In genomic region chr6:137798846-137799245, GRCh38 we compare ENCODE assay signal across 13 cellular contexts.
DNase-seq lines count a peak whose midpoint lies in the region; ATAC-seq, FAIRE-seq and TF ChIP-seq lines count a peak whose summit lies in the region.
"Had no signal": no experiment of that assay in that cellular context is flagged by ENCODE, and none has a peak within 500 bp of the region (broad histone marks: within the 10 kb centered on the region; RNA-seq: fewer than 3 reads in every experiment).

No MANE protein-coding gene starts in this region.

- H3K9me3 ChIP-seq in K562 (replicated peaks; ENCODE audit: control insufficient read depth, insufficient read depth, low read depth, low read length) = 0 out of 2 replicates have a peak, but pooled peaks cover 2% of the 10 kb centered on the region

- H3K27me3 Mint-ChIP-seq in activated CD4-positive, alpha-beta T cell treated with anti-CD3 and anti-CD28 coated beads, Interleukin-2, amount 10 ng/mL, durations not matched to agents 7 days and 5 days = no peaks in the 10 kb centered on the region

- TF ChIP-seq POLR2A in K562 (conservative IDR thresholded peaks at IDR 0.05) = no peak

- H3K27ac ChIP-seq in K562 (ENCODE audit: extremely low read depth, low read depth, low read length) = no peak overlapping the region

- in situ Hi-C loops in K562 (cut with MboI) (loop anchor here (5.0 kb wide), 2 partner anchors 68 to 92 kb away; partner anchors contain the start of gene TNFAIP3), GM13977 (cut with MboI; ENCODE audit: low pct_unique_long_range_greater_than_20kb, low sequenced_read_pairs, unreplicated experiment) (no loop called here)

- no peaks in the 10 kb centered on the region for H4K20me1 ChIP-seq in K562 (replicated peaks; ENCODE audit: control insufficient read depth, insufficient read depth, low read length)

- intact Hi-C loops in K562 (cut with micrococcal nuclease) = no loop called here

- no peaks in the 10 kb centered on the region for H3K9me1 ChIP-seq in K562 (ENCODE audit: control insufficient read depth, insufficient read depth, low read length)

- no peak for ATAC-seq in K562
- peak; percentile 70 for ATAC-seq in stimulated activated naive CD8-positive, alpha-beta T cell treated with anti-CD3 and anti-CD28 coated beads, Interleukin-15, Interleukin-2, amounts not matched to agents 100 U/mL and 50 U/mL, for 24 hours
- ATAC-seq: GM23338 had no signal

- H3K4me3 Mint-ChIP-seq in activated CD4-positive, alpha-beta T cell treated with anti-CD3 and anti-CD28 coated beads, Interleukin-2, amount 10 ng/mL, durations not matched to agents 7 days and 5 days = no peak overlapping the region
- H3K4me3 Mint-ChIP-seq: GM23338 had no signal

- H3K4me1 ChIP-seq in K562 (replicated peaks in 1 of 2; ENCODE audit: control insufficient read depth in 2 of 2, insufficient read depth in 2 of 2, low read length in 2 of 2) = peaks cover 0 to 18% of the 10 kb centered on the region in 2 experiments; a peak in 4 of 5 replicates

- peak; percentile 35 for DNase-seq in stimulated activated CD4-positive, alpha-beta T cell treated with anti-CD3 and anti-CD28 coated beads, Interleukin-15, amount 100 ng/mL, for 24 hours
- no peak for DNase-seq in stimulated activated CD4-positive, alpha-beta T cell treated with anti-CD3 and anti-CD28 coated beads, Interleukin-2, amount 100 ng/mL, for 48 hours
- DNase-seq in activated CD4-positive, alpha-beta T cell treated with anti-CD3 and anti-CD28 coated beads, Interleukin-2, amount 10 ng/mL, durations not matched to agents 7 days and 5 days = peak; percentile 36
- DNase-seq in K562 (ENCODE audit: extremely low read depth in 1 of 4, low spot score in 3 of 4) = no peak
- DNase-seq in stimulated activated naive CD8-positive, alpha-beta T cell treated with anti-CD3 and anti-CD28 coated beads, Interleukin-15, Interleukin-2, amounts not matched to agents 100 U/mL and 50 U/mL, for 24 hours = no peak
- DNase-seq in GM13977 (ENCODE audit: low spot score) = no peak
- no peak for DNase-seq in NCI-H2029 (lab: John Stamatoyannopoulos, UW)
- no peak for DNase-seq in cerebellum (ENCODE audit: low spot score)
- DNase-seq: aorta, NCI-H1436, Right ventricle myocardium superior, T1000 had no signal

- H3K27ac Mint-ChIP-seq in activated CD4-positive, alpha-beta T cell treated with anti-CD3 and anti-CD28 coated beads, Interleukin-2, amount 10 ng/mL, durations not matched to agents 7 days and 5 days = peak overlapping the region; percentile 66
- H3K27ac Mint-ChIP-seq: GM23338 had no signal

- WGBS in K562 (ENCODE audit: insufficient coverage, low coverage, missing lambda C conversion rate) = 63% methylated on average over 3 of the region's 3 CpGs

- H3K9me3 Mint-ChIP-seq in activated CD4-positive, alpha-beta T cell treated with anti-CD3 and anti-CD28 coated beads, Interleukin-2, amount 10 ng/mL, durations not matched to agents 7 days and 5 days = peaks cover 8% of the 10 kb centered on the region
- H3K9me3 Mint-ChIP-seq: GM23338 had no signal

- H3K36me3 ChIP-seq in K562 (ENCODE audit: control insufficient read depth, insufficient read depth, low read length) = no peaks in the 10 kb centered on the region

- no peak for FAIRE-seq in K562 (lab: Jason Lieb, UNC)

- H3K4me2 ChIP-seq in K562 (ENCODE audit: insufficient read depth, low read length) = no peak overlapping the region
- H3K4me2 ChIP-seq: GM23338 had no signal

- TF ChIP-seq RAD21 in K562 (CRISPR knock-in tag; conservative IDR thresholded peaks at IDR 0.05 in 1 of 2, IDR thresholded peaks at IDR 0.05 in 1 of 2) = peak in 1 of 2 experiments; percentile 38; a peak in 1 of 4 replicates

- no peaks in the 10 kb centered on the region for H3K79me2 ChIP-seq in K562 (ENCODE audit: control insufficient read depth, insufficient read depth, low read length)

- peaks cover 3% of the 10 kb centered on the region for H3K36me3 Mint-ChIP-seq in activated CD4-positive, alpha-beta T cell treated with anti-CD3 and anti-CD28 coated beads, Interleukin-2, amount 10 ng/mL, durations not matched to agents 7 days and 5 days (ENCODE audit: low read depth)

- CTCF ChIA-PET in activated CD4-positive, alpha-beta T cell treated with anti-CD3 and anti-CD28 coated beads, Interleukin-2, amount 10 ng/mL, durations not matched to agents 7 days and 5 days (lab: Charles Lee) = interaction anchor here (0.6 to 3.4 kb wide), 29 partner anchors 8 to 315 kb away, joined by 3 to 48 read pairs (median 5); partner anchors contain the start of gene TNFAIP3
- CTCF ChIA-PET in K562 (lab: Yijun Ruan, JAX; ENCODE audit: low intra/inter-chr PET ratio) = interaction anchor here (0.8 to 1.9 kb wide), 6 partner anchors 69 to 206 kb away, joined by 3 to 12 read pairs (median 4); partner anchors contain the start of gene TNFAIP3

- no peak overlapping the region for H2AFZ ChIP-seq in K562 (ENCODE audit: low read depth, low read length)
- H2AFZ ChIP-seq: GM23338 had no signal

- TF ChIP-seq CTCF in K562 (IDR thresholded peaks at IDR 0.05 in 2 of 3, conservative IDR thresholded peaks at IDR 0.05 in 1 of 3; ENCODE audit: insufficient read depth in 2 of 3, low read depth in 1 of 3, low read length in 3 of 3) (peak in 1 of 3 experiments; percentile 19; a peak in 1 of 6 replicates), GM13977 (IDR thresholded peaks at IDR 0.05; ENCODE audit: extremely low read depth, insufficient read depth, missing control alignments) (no peak)

- no TSS peak for BruUV-seq in K562 (replicated peaks; lab: Mats Ljungman, UMichigan)

- no peak for TF ChIP-seq EP300 in K562 (IDR thresholded peaks at IDR 0.05; ENCODE audit: low read length)

- H3K4me1 Mint-ChIP-seq in activated CD4-positive, alpha-beta T cell treated with anti-CD3 and anti-CD28 coated beads, Interleukin-2, amount 10 ng/mL, durations not matched to agents 7 days and 5 days = peaks cover 68% of the 10 kb centered on the region

- H3K4me3 ChIP-seq in K562 = no peak overlapping the region
- H3K4me3 ChIP-seq: GM23338 had no signal

- POLR2A ChIA-PET in activated CD4-positive, alpha-beta T cell treated with anti-CD3 and anti-CD28 coated beads, Interleukin-2, amount 10 ng/mL, durations not matched to agents 7 days and 5 days (lab: Charles Lee) = interaction anchor here (1.8 kb wide), 1 partner anchor 68 kb away, joined by 7 read pairs; the partner anchor contains the start of gene TNFAIP3
- POLR2A ChIA-PET in K562 (lab: Yijun Ruan, JAX) = interaction anchor here (1.1 to 2.1 kb wide), 4 partner anchors 11 to 177 kb away, joined by 3 to 6 read pairs (median 4); no protein-coding TSS in a partner anchor

- H3K9ac ChIP-seq in K562 (ENCODE audit: insufficient read depth in 1 of 2, low read depth in 2 of 2, low read length in 2 of 2) = no peak overlapping the region

- no peaks in the 10 kb centered on the region for H3K27me3 ChIP-seq in K562 (ENCODE audit: control insufficient read depth in 2 of 2, insufficient read depth in 2 of 2, low read length in 2 of 2)

TF ChIP-seq in K562, 482 proteins besides CTCF, POLR2A, EP300 and RAD21:
- no peak for TF ChIP-seq CCNT2 (IDR thresholded peaks at IDR 0.05; ENCODE audit: borderline replicate concordance, extremely low read depth, insufficient read length, low read depth, low read length)
- no peak for TF ChIP-seq CREB1 (IDR thresholded peaks at IDR 0.05)
- TF ChIP-seq CREB1 (CRISPR knock-in tag; IDR thresholded peaks at IDR 0.05) = 0 out of 2 replicates have a peak, but pooled peaks have one; percentile 4
- no peak for TF ChIP-seq ELF4 (CRISPR knock-in tag; IDR thresholded peaks at IDR 0.05)

Comparison
In these comparisons a context has a peak if more than half of its experiments do, and no peak if none do; other contexts are left out.
1. DNase-seq: peak in stimulated activated CD4-positive, alpha-beta T cell treated with anti-CD3 and anti-CD28 coated beads, Interleukin-15, amount 100 ng/mL, for 24 hours (single experiment) and activated CD4-positive, alpha-beta T cell treated with anti-CD3 and anti-CD28 coated beads, Interleukin-2, amount 10 ng/mL, durations not matched to agents 7 days and 5 days (single experiment); none in stimulated activated CD4-positive, alpha-beta T cell treated with anti-CD3 and anti-CD28 coated beads, Interleukin-2, amount 100 ng/mL, for 48 hours (0 of 2), K562 (0 of 4), stimulated activated naive CD8-positive, alpha-beta T cell treated with anti-CD3 and anti-CD28 coated beads, Interleukin-15, Interleukin-2, amounts not matched to agents 100 U/mL and 50 U/mL, for 24 hours (single experiment), GM13977 (single experiment), NCI-H2029 (single experiment) and cerebellum (single experiment).